Comparison of ENCODE assay signal across 36 cellular contexts in the genomic region with DNA sequence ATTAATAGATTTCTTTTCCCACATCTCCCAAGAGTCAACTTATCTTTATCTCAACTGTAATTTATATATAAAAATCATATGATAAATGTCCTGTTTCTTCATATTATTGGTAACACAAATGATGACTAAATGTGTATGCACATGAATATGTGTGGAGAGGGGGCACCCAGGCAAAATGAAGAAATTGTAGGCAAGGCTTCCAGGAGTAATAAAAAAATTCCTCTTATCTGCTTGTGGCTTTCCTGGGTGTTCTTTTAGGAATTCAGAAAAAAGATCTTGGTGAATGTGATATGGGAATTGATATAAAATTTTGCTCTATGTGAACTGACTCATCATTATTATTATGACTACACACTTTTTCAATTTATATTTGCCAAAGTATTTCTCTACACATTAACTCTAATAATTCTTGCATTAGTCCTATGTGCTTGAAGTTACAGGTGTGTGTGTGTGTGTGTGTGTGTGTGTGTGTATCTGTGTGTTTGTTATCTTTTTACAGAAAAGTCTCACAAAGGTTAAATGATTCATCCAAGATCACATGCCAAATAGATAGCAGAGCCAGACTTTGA.
"Had no signal": no experiment of that assay in that cellular context is flagged by ENCODE, and none has a peak within 500 bp of the region (broad histone marks: within the 10 kb centered on the region; RNA-seq: fewer than 3 reads in every experiment).

No MANE protein-coding gene starts in this region.

- H3K36me3 Mint-ChIP-seq: activated CD8-positive, alpha-beta memory T cell treated with anti-CD3 and anti-CD28 coated beads, Interleukin-2, amount 10 ng/mL, durations not matched to agents 7 days and 5 days; activated naive CD4-positive, alpha-beta T cell treated with anti-CD3 and anti-CD28 coated beads, Interleukin-2, amount 10 ng/mL, durations not matched to agents 7 days and 5 days; activated naive CD4-positive, alpha-beta T cell treated with anti-CD3 and anti-CD28 coated beads, Interleukin-2, amount 50 U/mL, for 24 hours; activated naive CD8-positive, alpha-beta T cell; activated naive CD8-positive, alpha-beta T cell treated with anti-CD3 and anti-CD28 coated beads, Interleukin-2, amount 10 ng/mL, durations not matched to agents 7 days and 5 days had no signal

- H3K4me3 Mint-ChIP-seq: activated B cell treated with CpG ODN at 0.5 μM for 24 hours; activated CD4-positive, alpha-beta memory T cell treated with anti-CD3 and anti-CD28 coated beads, Interleukin-2, amount 10 ng/mL, durations not matched to agents 7 days and 5 days; activated CD4-positive, alpha-beta T cell treated with anti-CD3 and anti-CD28 coated beads for 36 hours; activated CD4-positive, alpha-beta T cell treated with anti-CD3 and anti-CD28 coated beads, Interleukin-2, amount 10 ng/mL, durations not matched to agents 7 days and 5 days; activated CD8-positive, alpha-beta memory T cell treated with anti-CD3 and anti-CD28 coated beads, Interleukin-2, amount 10 ng/mL, durations not matched to agents 7 days and 5 days; activated CD8-positive, alpha-beta T cell treated with anti-CD3 and anti-CD28 coated beads, Interleukin-2, amount 10 ng/mL, durations not matched to agents 7 days and 5 days; activated naive CD4-positive, alpha-beta T cell treated with anti-CD3 and anti-CD28 coated beads, Interleukin-2, amount 10 ng/mL, durations not matched to agents 7 days and 5 days; activated naive CD4-positive, alpha-beta T cell treated with anti-CD3 and anti-CD28 coated beads, Interleukin-2, amount 50 U/mL, for 24 hours; activated naive CD8-positive, alpha-beta T cell; activated naive CD8-positive, alpha-beta T cell treated with anti-CD3 and anti-CD28 coated beads, Interleukin-2, amount 10 ng/mL, durations not matched to agents 7 days and 5 days; activated naive CD8-positive, alpha-beta T cell treated with anti-CD3 and anti-CD28 coated beads, Interleukin-2, amount 50 U/mL, for 24 hours; activated T-cell treated with anti-CD3 and anti-CD28 coated beads, Interleukin-2, amount 50 U/mL, for 24 hours; T-helper 1 cell treated with Interleukin-12 subunit alpha and Interleukin-12 subunit beta and Interleukin-4 antibody, amounts not matched to agents 30 μg/mL and 1 μg/mL, for 36 hours; T-helper 2 cell treated with Interferon-gamma antibody and Interleukin-4, amounts not matched to agents 5 μg/mL and 100 μg/mL, for 36 hours had no signal

- H3K9me3 Mint-ChIP-seq: activated B cell treated with CpG ODN at 0.5 μM for 24 hours; activated naive CD4-positive, alpha-beta T cell treated with anti-CD3 and anti-CD28 coated beads, Interleukin-2, amount 50 U/mL, for 24 hours; activated naive CD8-positive, alpha-beta T cell treated with anti-CD3 and anti-CD28 coated beads, Interleukin-2, amount 10 ng/mL, durations not matched to agents 7 days and 5 days; activated T-helper 2 cell treated with anti-CD3 and anti-CD28 coated beads, Interferon-gamma antibody, Interleukin-2, Interleukin-4, amounts not matched to agents 10 μg/mL and 5 μg/mL and 100 μg/mL, durations not matched to agents 14 hours and 24 hours and 36 hours; T-helper 1 cell treated with Interleukin-12 subunit alpha and Interleukin-12 subunit beta and Interleukin-4 antibody, amounts not matched to agents 30 μg/mL and 1 μg/mL, for 36 hours; T-helper 2 cell treated with Interferon-gamma antibody and Interleukin-4, amounts not matched to agents 5 μg/mL and 100 μg/mL, for 36 hours had no signal

- H3K36me3 ChIP-seq: brain microvascular endothelial cell, breast epithelium had no signal

- H3K4me1 Mint-ChIP-seq: activated B cell treated with CpG ODN at 0.5 μM for 24 hours; activated CD4-positive, alpha-beta memory T cell treated with anti-CD3 and anti-CD28 coated beads, Interleukin-2, amount 10 ng/mL, durations not matched to agents 7 days and 5 days; activated CD4-positive, alpha-beta T cell treated with anti-CD3 and anti-CD28 coated beads for 36 hours; activated CD4-positive, alpha-beta T cell treated with anti-CD3 and anti-CD28 coated beads, Interleukin-2, amount 10 ng/mL, durations not matched to agents 7 days and 5 days; activated CD8-positive, alpha-beta memory T cell treated with anti-CD3 and anti-CD28 coated beads, Interleukin-2, amount 10 ng/mL, durations not matched to agents 7 days and 5 days; activated naive CD4-positive, alpha-beta T cell treated with anti-CD3 and anti-CD28 coated beads, Interleukin-2, amount 10 ng/mL, durations not matched to agents 7 days and 5 days; activated naive CD4-positive, alpha-beta T cell treated with anti-CD3 and anti-CD28 coated beads, Interleukin-2, amount 50 U/mL, for 24 hours; activated naive CD8-positive, alpha-beta T cell treated with anti-CD3 and anti-CD28 coated beads, Interleukin-2, amount 10 ng/mL, durations not matched to agents 7 days and 5 days; activated naive CD8-positive, alpha-beta T cell treated with anti-CD3 and anti-CD28 coated beads, Interleukin-2, amount 50 U/mL, for 24 hours had no signal

- FAIRE-seq: astrocyte, TTC549 had no signal

- H3K4me1 ChIP-seq: breast epithelium had no signal

- H3K4me3 ChIP-seq: body of pancreas, breast epithelium had no signal

- H3K27me3 Mint-ChIP-seq: activated B cell treated with CpG ODN at 0.5 μM for 24 hours; activated CD4-positive, alpha-beta memory T cell treated with anti-CD3 and anti-CD28 coated beads, Interleukin-2, amount 10 ng/mL, durations not matched to agents 7 days and 5 days; activated CD4-positive, alpha-beta T cell treated with anti-CD3 and anti-CD28 coated beads for 36 hours; activated CD4-positive, alpha-beta T cell treated with anti-CD3 and anti-CD28 coated beads, Interleukin-2, amount 10 ng/mL, durations not matched to agents 7 days and 5 days; activated CD8-positive, alpha-beta memory T cell treated with anti-CD3 and anti-CD28 coated beads, Interleukin-2, amount 10 ng/mL, durations not matched to agents 7 days and 5 days; activated naive CD4-positive, alpha-beta T cell treated with anti-CD3 and anti-CD28 coated beads, Interleukin-2, amount 10 ng/mL, durations not matched to agents 7 days and 5 days; activated naive CD4-positive, alpha-beta T cell treated with anti-CD3 and anti-CD28 coated beads, Interleukin-2, amount 50 U/mL, for 24 hours; activated naive CD8-positive, alpha-beta T cell; activated naive CD8-positive, alpha-beta T cell treated with anti-CD3 and anti-CD28 coated beads, Interleukin-2, amount 10 ng/mL, durations not matched to agents 7 days and 5 days; activated naive CD8-positive, alpha-beta T cell treated with anti-CD3 and anti-CD28 coated beads, Interleukin-2, amount 50 U/mL, for 24 hours; activated T-cell treated with anti-CD3 and anti-CD28 coated beads, Interleukin-2, amount 50 U/mL, for 24 hours had no signal

- ATAC-seq: activated CD4-positive, alpha-beta T cell treated with anti-CD3 and anti-CD28 coated beads for 36 hours; activated CD4-positive, CD25-positive, alpha-beta regulatory T cell treated with anti-CD3 and anti-CD28 coated beads, Interleukin-2, amount 50 U/mL, for 24 hours; activated CD8-positive, alpha-beta memory T cell treated with anti-CD3 and anti-CD28 coated beads, Interleukin-2, amount 10 ng/mL, durations not matched to agents 7 days and 5 days; activated CD8-positive, alpha-beta T cell treated with anti-CD3 and anti-CD28 coated beads, Interleukin-2, amount 10 ng/mL, durations not matched to agents 7 days and 5 days; activated naive CD8-positive, alpha-beta T cell treated with anti-CD3 and anti-CD28 coated beads, Interleukin-2, amount 50 U/mL, for 24 hours; body of pancreas had no signal

- H3K9me3 ChIP-seq: body of pancreas, breast epithelium had no signal

- H3K27ac Mint-ChIP-seq: activated B cell treated with CpG ODN at 0.5 μM for 24 hours; activated CD4-positive, alpha-beta memory T cell treated with anti-CD3 and anti-CD28 coated beads, Interleukin-2, amount 10 ng/mL, durations not matched to agents 7 days and 5 days; activated CD4-positive, alpha-beta T cell treated with anti-CD3 and anti-CD28 coated beads for 36 hours; activated CD4-positive, alpha-beta T cell treated with anti-CD3 and anti-CD28 coated beads, Interleukin-2, amount 10 ng/mL, durations not matched to agents 7 days and 5 days; activated CD8-positive, alpha-beta memory T cell treated with anti-CD3 and anti-CD28 coated beads, Interleukin-2, amount 10 ng/mL, durations not matched to agents 7 days and 5 days; activated CD8-positive, alpha-beta T cell treated with anti-CD3 and anti-CD28 coated beads, Interleukin-2, amount 10 ng/mL, durations not matched to agents 7 days and 5 days; activated naive CD4-positive, alpha-beta T cell treated with anti-CD3 and anti-CD28 coated beads, Interleukin-2, amount 10 ng/mL, durations not matched to agents 7 days and 5 days; activated naive CD4-positive, alpha-beta T cell treated with anti-CD3 and anti-CD28 coated beads, Interleukin-2, amount 50 U/mL, for 24 hours; activated naive CD8-positive, alpha-beta T cell; activated naive CD8-positive, alpha-beta T cell treated with anti-CD3 and anti-CD28 coated beads, Interleukin-2, amount 10 ng/mL, durations not matched to agents 7 days and 5 days; activated naive CD8-positive, alpha-beta T cell treated with anti-CD3 and anti-CD28 coated beads, Interleukin-2, amount 50 U/mL, for 24 hours; activated T-cell treated with anti-CD3 and anti-CD28 coated beads, Interleukin-2, amount 50 U/mL, for 24 hours; activated T-helper 2 cell treated with anti-CD3 and anti-CD28 coated beads, Interferon-gamma antibody, Interleukin-2, Interleukin-4, amounts not matched to agents 10 μg/mL and 5 μg/mL and 100 μg/mL, durations not matched to agents 14 hours and 24 hours and 36 hours; T-helper 1 cell treated with Interleukin-12 subunit alpha and Interleukin-12 subunit beta and Interleukin-4 antibody, amounts not matched to agents 30 μg/mL and 1 μg/mL, for 36 hours; T-helper 2 cell treated with Interferon-gamma antibody and Interleukin-4, amounts not matched to agents 5 μg/mL and 100 μg/mL, for 36 hours had no signal

- DNase-seq: activated B cell treated with CpG ODN at 0.5 μM for 24 hours; activated CD4-positive, alpha-beta memory T cell treated with anti-CD3 and anti-CD28 coated beads, Interleukin-2, amount 10 ng/mL, durations not matched to agents 7 days and 5 days; activated CD4-positive, alpha-beta T cell treated with anti-CD3 and anti-CD28 coated beads for 1 hour; activated CD4-positive, alpha-beta T cell treated with anti-CD3 and anti-CD28 coated beads for 36 hours; activated CD4-positive, alpha-beta T cell treated with anti-CD3 and anti-CD28 coated beads for 48 hours; activated CD4-positive, alpha-beta T cell treated with anti-CD3 and anti-CD28 coated beads, Interleukin-2, amount 10 ng/mL, durations not matched to agents 7 days and 5 days; activated CD4-positive, alpha-beta T cell treated with anti-CD3 and anti-CD28 coated beads, Interleukin-2, amount 50 U/mL, for 48 hours; activated CD8-positive, alpha-beta memory T cell treated with anti-CD3 and anti-CD28 coated beads for 24 hours; activated CD8-positive, alpha-beta memory T cell treated with anti-CD3 and anti-CD28 coated beads, Interleukin-2, amount 10 ng/mL, durations not matched to agents 7 days and 5 days; activated CD8-positive, alpha-beta memory T cell treated with anti-CD3 and anti-CD28 coated beads, Interleukin-2, amount 50 U/mL, for 48 hours; activated CD8-positive, alpha-beta T cell treated with anti-CD3 and anti-CD28 coated beads, Interleukin-2, amount 10 ng/mL, durations not matched to agents 7 days and 5 days; activated effector memory CD4-positive, alpha-beta T cell treated with Interleukin-2 at 50 U/mL for 16 hours; activated gamma-delta T cell; activated naive CD4-positive, alpha-beta T cell treated with anti-CD3 and anti-CD28 coated beads, Interleukin-2, amount 10 ng/mL, durations not matched to agents 7 days and 5 days; activated naive CD4-positive, alpha-beta T cell treated with Interleukin-2 at 50 U/mL for 16 hours; activated naive CD8-positive, alpha-beta T cell treated with anti-CD3 and anti-CD28 coated beads, Interleukin-2, amount 10 ng/mL, durations not matched to agents 7 days and 5 days; activated naive CD8-positive, alpha-beta T cell treated with anti-CD3 and anti-CD28 coated beads, Interleukin-2, amount 50 U/mL, for 24 hours; activated T-cell treated with anti-CD3 and anti-CD28 coated beads, Interleukin-2, amount 50 U/mL, for 24 hours; activated T-cell treated with anti-CD3 and anti-CD28 coated beads, Interleukin-2, amount 50 U/mL, for 48 hours; amniotic stem cell; aorta; body of pancreas; brain microvascular endothelial cell; central memory CD4-positive, alpha-beta T cell; T-helper 2 cell; T-helper 9 cell had no signal

- H3K27me3 ChIP-seq: body of pancreas, brain microvascular endothelial cell, breast epithelium had no signal

- H3K27ac ChIP-seq: body of pancreas, brain microvascular endothelial cell, breast epithelium, VCaP had no signal
